Comparison of ENCODE assay signal across 17 cellular contexts in the genomic region with DNA sequence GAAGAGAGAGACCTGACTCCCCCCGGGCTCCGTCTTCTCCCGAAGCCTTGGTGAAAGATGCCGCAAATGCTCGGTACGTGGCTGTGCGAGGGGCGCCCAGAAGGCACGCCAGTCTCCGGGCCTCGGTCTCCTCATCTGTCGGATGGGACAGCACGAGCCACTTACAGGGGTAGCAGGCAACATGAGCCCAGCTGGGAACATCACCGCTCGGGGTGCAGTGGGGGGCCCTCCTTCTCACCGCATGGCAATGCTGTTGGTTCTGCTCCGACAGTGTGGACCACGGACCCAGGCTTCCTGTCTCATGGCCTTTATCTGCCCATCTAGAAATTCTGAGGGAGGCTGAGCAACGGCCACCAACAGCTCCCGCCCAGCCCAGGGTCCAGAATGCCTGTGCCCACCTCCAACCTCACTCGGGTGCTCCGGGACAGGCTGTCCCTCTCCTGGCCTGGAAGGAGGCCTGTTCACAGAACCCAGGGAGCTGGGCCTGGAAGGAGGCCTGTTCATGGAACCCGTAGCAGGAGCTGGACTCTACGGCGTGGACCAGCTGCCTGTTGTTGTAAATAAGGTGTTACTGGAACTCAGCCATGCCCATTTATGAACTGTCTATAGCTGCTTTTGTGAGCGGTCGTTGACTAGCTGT. TPM values are rescaled to one million over a fixed set of nuclear protein-coding genes. Genes with fewer than 3 reads are reported as not detected.
"Had no signal": no experiment of that assay in that cellular context is flagged by ENCODE, and none has a peak within 500 bp of the region (broad histone marks: within the 10 kb centered on the region; RNA-seq: fewer than 3 reads in every experiment).

No MANE protein-coding gene starts in this region.

- H3K36me3 ChIP-seq: ascending aorta, tibial artery had no signal

- H3K4me3 ChIP-seq: ascending aorta, heart right ventricle, lung, tibial artery had no signal

- H3K9me3 ChIP-seq: ascending aorta, tibial artery had no signal

- H3K27ac ChIP-seq: ascending aorta, heart right ventricle, tibial artery had no signal

- DNase-seq: activated CD4-positive, alpha-beta T cell treated with anti-CD3 and anti-CD28 coated beads, Interleukin-2, amount 10 ng/mL, durations not matched to agents 7 days and 5 days; activated CD4-positive, CD25-positive, alpha-beta regulatory T cell; activated naive CD8-positive, alpha-beta T cell treated with anti-CD3 and anti-CD28 coated beads, Interleukin-2, amount 10 ng/mL, durations not matched to agents 7 days and 5 days; effector CD4-positive, alpha-beta T cell; foreskin melanocyte; islet precursor cell; naive thymus-derived CD4-positive, alpha-beta T cell; nucleus accumbens; stimulated activated CD4-positive, alpha-beta T cell treated with anti-CD3 and anti-CD28 coated beads, Interleukin-2, amount 100 ng/mL, for 48 hours; T-helper 2 cell had no signal

- H3K4me1 ChIP-seq: ascending aorta, tibial artery had no signal

- H3K27me3 Mint-ChIP-seq: activated naive CD8-positive, alpha-beta T cell treated with anti-CD3 and anti-CD28 coated beads, Interleukin-2, amount 10 ng/mL, durations not matched to agents 7 days and 5 days had no signal

- H3K27ac Mint-ChIP-seq: activated CD4-positive, alpha-beta T cell treated with anti-CD3 and anti-CD28 coated beads, Interleukin-2, amount 10 ng/mL, durations not matched to agents 7 days and 5 days; activated naive CD8-positive, alpha-beta T cell treated with anti-CD3 and anti-CD28 coated beads, Interleukin-2, amount 10 ng/mL, durations not matched to agents 7 days and 5 days had no signal

- H3K4me3 Mint-ChIP-seq: activated CD4-positive, alpha-beta T cell treated with anti-CD3 and anti-CD28 coated beads, Interleukin-2, amount 10 ng/mL, durations not matched to agents 7 days and 5 days; activated naive CD8-positive, alpha-beta T cell treated with anti-CD3 and anti-CD28 coated beads, Interleukin-2, amount 10 ng/mL, durations not matched to agents 7 days and 5 days; naive thymus-derived CD4-positive, alpha-beta T cell had no signal

- H3K27me3 ChIP-seq: ascending aorta, tibial artery had no signal

- FAIRE-seq: colon, endothelial cell of umbilical vein, TTC549 had no signal

- ATAC-seq: heart right ventricle; naive thymus-derived CD4-positive, alpha-beta T cell had no signal

RNA-seq across cellular contexts. Expression of a gene that starts 44.3 kb away (rescaled TPM):
- total RNA-seq: activated CD4-positive, alpha-beta T cell treated with anti-CD3 and anti-CD28 coated beads, Interleukin-2, amount 10 ng/mL, durations not matched to agents 7 days and 5 days; activated naive CD8-positive, alpha-beta T cell treated with anti-CD3 and anti-CD28 coated beads, Interleukin-2, amount 10 ng/mL, durations not matched to agents 7 days and 5 days; ascending aorta; endothelial cell of umbilical vein; heart right ventricle; naive thymus-derived CD4-positive, alpha-beta T cell had no signal
- polyA plus RNA-seq: endothelial cell of umbilical vein; heart right ventricle; naive thymus-derived CD4-positive, alpha-beta T cell had no signal
